ENCODE assay signal across 1 cellular context in genomic region chr1:243596441-243597183, GRCh38.
TF ChIP-seq lines count a peak whose summit lies in the region.

No MANE protein-coding gene starts in this region.

TF ChIP-seq in HepG2, 621 proteins besides CTCF, POLR2A, EP300 and RAD21 (continued from another document):
- no peak for TF ChIP-seq ZNF276 (CRISPR knock-in tag; IDR thresholded peaks at IDR 0.05; ENCODE audit: low read depth)
- TF ChIP-seq ZNF709 (CRISPR knock-in tag; IDR thresholded peaks at IDR 0.05), result no peak
- no peak for TF ChIP-seq ZNF761 (CRISPR knock-in tag; conservative IDR thresholded peaks at IDR 0.05)
- TF ChIP-seq ZNF687 (CRISPR knock-in tag; IDR thresholded peaks at IDR 0.05), result no peak
- TF ChIP-seq ZBTB14 (CRISPR knock-in tag; IDR thresholded peaks at IDR 0.05), result no peak
- TF ChIP-seq ZFP1 (CRISPR knock-in tag; IDR thresholded peaks at IDR 0.05), result no peak
- TF ChIP-seq ZNF768 (CRISPR knock-in tag; IDR thresholded peaks at IDR 0.05), result no peak
- no peak for TF ChIP-seq ARNTL (CRISPR knock-in tag; IDR thresholded peaks at IDR 0.05)
